8 cellular contexts compared by ENCODE assay signal in the genomic region with DNA sequence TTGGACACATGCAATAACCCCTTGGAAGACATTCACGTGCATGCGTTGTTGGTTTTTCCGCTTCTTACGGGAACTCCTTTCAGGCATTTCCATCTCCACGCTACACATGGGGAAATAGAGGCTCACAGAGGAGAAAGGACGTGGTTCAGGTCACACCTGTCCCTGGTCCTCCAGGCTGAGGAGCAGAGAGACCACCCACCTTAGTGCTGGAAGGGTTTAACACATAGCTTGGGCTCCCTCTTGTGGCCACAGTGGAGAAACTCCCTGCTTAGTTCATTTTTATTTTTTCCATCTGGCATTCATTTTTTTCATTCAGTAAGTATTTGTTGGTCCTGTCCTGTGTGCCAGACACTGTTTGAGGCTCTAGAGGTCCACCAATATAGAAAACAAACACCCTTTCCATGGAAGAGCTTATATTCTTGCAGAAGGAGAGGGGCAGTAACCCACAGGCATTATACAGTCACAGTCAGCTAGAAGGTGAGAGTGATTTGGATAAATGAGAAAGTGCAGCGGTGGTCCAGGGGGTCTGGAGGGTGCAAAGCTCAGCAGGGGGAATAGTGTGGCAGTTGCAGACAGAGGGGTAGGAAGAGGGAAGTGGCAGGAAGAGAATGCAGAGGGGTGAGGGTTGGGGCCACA. TPM values are rescaled to one million over a fixed set of nuclear protein-coding genes. Genes with fewer than 3 reads are reported as not detected.
DNase-seq lines count a peak whose midpoint lies in the region; ATAC-seq and TF ChIP-seq lines count a peak whose summit lies in the region.

No MANE protein-coding gene starts in this region.

- no peak overlapping the region for H3K4me3 ChIP-seq in sigmoid colon

- ATAC-seq in left ventricle myocardium superior (peak; percentile 27), HG02610 (IDR thresholded peaks at IDR 0.05; ENCODE audit: unreplicated experiment) (no peak), HG03521 (IDR thresholded peaks at IDR 0.05; ENCODE audit: unreplicated experiment) (no peak)

- H3K36me3 ChIP-seq in sigmoid colon, result no peaks in the 10 kb centered on the region

- TF ChIP-seq CTCF in sigmoid colon (IDR thresholded peaks at IDR 0.05), result peak; percentile 22 to 66 (median 45)

- H3K27me3 Mint-ChIP-seq in activated naive CD8-positive, alpha-beta T cell, result peaks cover 2% of the 10 kb centered on the region

- intact Hi-C loops in left ventricle myocardium superior (cut with micrococcal nuclease), result no loop called here
- intact Hi-C loops in sigmoid colon (cut with DNase I), result no loop called here

- TF ChIP-seq POLR2A in sigmoid colon (IDR thresholded peaks at IDR 0.05), result no peak

- no peaks in the 10 kb centered on the region for H3K9me3 ChIP-seq in sigmoid colon

- H3K27ac Mint-ChIP-seq in activated naive CD8-positive, alpha-beta T cell, result no peak overlapping the region

- WGBS in sigmoid colon, 2 donors, result 19 to 43% methylated on average over 7 of the region's 7 CpGs

- peak; percentile 73 for TF ChIP-seq RAD21 in Ishikawa (IDR thresholded peaks at IDR 0.05; ENCODE audit: low read depth)

- peaks cover 0 to 66% (median 20%) of the 10 kb centered on the region in 3 donors for H3K27me3 ChIP-seq in sigmoid colon

- in situ Hi-C loops in SK-MEL-5 (cut with HindIII; ENCODE audit: low pct_unique_long_range_greater_than_20kb, low sequenced_read_pairs), result no loop called here

- H3K27ac ChIP-seq in sigmoid colon, result no peak overlapping the region

- H3K9me3 Mint-ChIP-seq in activated naive CD8-positive, alpha-beta T cell (ENCODE audit: low read depth), result no peaks in the 10 kb centered on the region

- TF ChIP-seq EP300 in Ishikawa (IDR thresholded peaks at IDR 0.05; ENCODE audit: borderline replicate concordance), result no peak
- TF ChIP-seq EP300 in sigmoid colon (IDR thresholded peaks at IDR 0.05), result no peak

- peak overlapping the region; percentile 57 for H3K4me3 Mint-ChIP-seq in activated naive CD8-positive, alpha-beta T cell

- H3K4me1 Mint-ChIP-seq in activated naive CD8-positive, alpha-beta T cell (ENCODE audit: low read depth), result peaks cover 35% of the 10 kb centered on the region

- peaks cover 0 to 10% (median 2%) of the 10 kb centered on the region in 4 donors for H3K4me1 ChIP-seq in sigmoid colon

- DNase-seq in D341Med (ENCODE audit: low spot score) (peak; percentile 70), SK-MEL-5 (ENCODE audit: low read depth, low spot score) (peak; percentile 75), left ventricle myocardium superior (no peak), sigmoid colon (no peak)

- H3K36me3 Mint-ChIP-seq in activated naive CD8-positive, alpha-beta T cell, result no peaks in the 10 kb centered on the region

TF ChIP-seq in Ishikawa, 13 proteins besides CTCF, POLR2A, EP300 and RAD21:
- TF ChIP-seq CEBPB (IDR thresholded peaks at IDR 0.05), result no peak
- no peak for TF ChIP-seq FOXM1 (IDR thresholded peaks at IDR 0.05; ENCODE audit: borderline replicate concordance, low read depth)
- TF ChIP-seq NFIC (IDR thresholded peaks at IDR 0.05), result no peak
- no peak for TF ChIP-seq ZBTB7A (IDR thresholded peaks at IDR 0.05; ENCODE audit: low read depth)

RNA-seq across cellular contexts. Expression of gene TTYH1, which starts 24.2 kb away (rescaled TPM):
- total RNA-seq in SK-MEL-5 (2014; rRNA removed; shearing (Covaris generic)), result 0.77 and 0.93 TPM in 2 replicates
- 1.6 and 2.6 TPM in 2 replicates for polyA plus RNA-seq in SK-MEL-5 (2015; cell fraction: cytosol; rRNA removed)
- 1.7 TPM in 1 of 2 replicates, not detected in the other for polyA plus RNA-seq in SK-MEL-5 (2015; cell fraction: nucleus; rRNA removed)
- 1.6 TPM for total RNA-seq in left ventricle myocardium superior
- 1 to 10 TPM; 2.5 to 5.4 (median 3.7) TPM for total RNA-seq in sigmoid colon
- polyA plus RNA-seq in sigmoid colon, result 1 to 10 TPM in 2 of 3 donors, under 1 TPM in 1; 0.23 to 2.2 (median 1.8) TPM

RNA-seq across cellular contexts. Expression of gene LAIR1, which starts 26.3 kb away (rescaled TPM):
- total RNA-seq in SK-MEL-5 (2014; rRNA removed; shearing (Covaris generic)), result not detected in 2 replicates
- polyA plus RNA-seq in SK-MEL-5 (2015; cell fraction: cytosol; rRNA removed), result 0.48 TPM in 1 of 2 replicates, not detected in the other
- polyA plus RNA-seq in SK-MEL-5 (2015; cell fraction: nucleus; rRNA removed), result 0.43 TPM in 1 of 2 replicates, not detected in the other
- total RNA-seq in left ventricle myocardium superior (5.9 TPM), sigmoid colon (10 to 100 TPM in 3 of 4 donors, 1 to 10 TPM in 1; 4.4 to 18.9 (median 14.4) TPM)
- polyA plus RNA-seq in sigmoid colon, result 10 to 100 TPM in 2 of 3 donors, 1 to 10 TPM in 1; 6.6 to 34.6 (median 13.4) TPM

RNA-seq across cellular contexts. Expression of gene LILRA4, which starts 52.1 kb away (rescaled TPM):
- not detected in 2 replicates for total RNA-seq in SK-MEL-5 (2014; rRNA removed; shearing (Covaris generic))
- not detected in 2 replicates for polyA plus RNA-seq in SK-MEL-5 (2015; cell fraction: cytosol; rRNA removed)
- not detected in 2 replicates for polyA plus RNA-seq in SK-MEL-5 (2015; cell fraction: nucleus; rRNA removed)
- total RNA-seq in left ventricle myocardium superior, result not detected
- under 1 TPM in 1 of 4 donors, not detected in 3; 0.36 TPM for total RNA-seq in sigmoid colon
- 1 to 10 TPM in 2 of 3 donors, under 1 TPM in 1; 0.92 to 3.9 (median 3.0) TPM for polyA plus RNA-seq in sigmoid colon

RNA-seq across cellular contexts. Expression of gene LENG8, which starts 57.9 kb away (rescaled TPM):
- total RNA-seq in SK-MEL-5 (2014; rRNA removed; shearing (Covaris generic)), result 7.8 and 8.5 TPM in 2 replicates
- 28.4 and 32.4 TPM in 2 replicates for polyA plus RNA-seq in SK-MEL-5 (2015; cell fraction: cytosol; rRNA removed)
- polyA plus RNA-seq in SK-MEL-5 (2015; cell fraction: nucleus; rRNA removed), result 426 and 471 TPM in 2 replicates
- 69.1 TPM for total RNA-seq in left ventricle myocardium superior
- 100 to 1,000 TPM in 2 of 4 donors, 10 to 100 TPM in 2; 59.1 to 286 (median 107) TPM for total RNA-seq in sigmoid colon
- 100 to 1,000 TPM in 1 of 3 donors, 10 to 100 TPM in 2; 13.6 to 148 (median 18.0) TPM for polyA plus RNA-seq in sigmoid colon

Comparison
In these comparisons a context has a peak if more than half of its experiments do, and no peak if none do; other contexts are left out.
1. DNase-seq: peak in D341Med (single experiment) and SK-MEL-5 (single experiment); none in left ventricle myocardium superior (single experiment) and sigmoid colon (single experiment).